1 cellular context compared by ENCODE assay signal in genomic region chr2:74862268-74862964, GRCh38.
TF ChIP-seq lines count a peak whose summit lies in the region.

No MANE protein-coding gene starts in this region.

TF ChIP-seq in K562, 482 proteins besides CTCF, POLR2A, EP300 and RAD21 (continued from another document):
- TF ChIP-seq PBX2 (CRISPR knock-in tag; IDR thresholded peaks at IDR 0.05; ENCODE audit: low read depth) (no peak), PBX2 (tag; conservative IDR thresholded peaks at IDR 0.05; ENCODE audit: low read depth) (no peak), MAZ (CRISPR knock-in tag; conservative IDR thresholded peaks at IDR 0.05 in 1 of 2, IDR thresholded peaks at IDR 0.05 in 1 of 2) (peak in 1 of 2 experiments; percentile 26; a peak in 1 of 4 replicates), ERF (CRISPR knock-in tag; IDR thresholded peaks at IDR 0.05) (no peak), MGA (IDR thresholded peaks at IDR 0.05) (peak; percentile 71), HES1 (IDR thresholded peaks at IDR 0.05; ENCODE audit: low read depth) (peak; percentile 99), ZFP1 (CRISPR knock-in tag; IDR thresholded peaks at IDR 0.05) (peak; percentile 70; the same call in 1 of the 2 replicates), PYGO2 (tag; IDR thresholded peaks at IDR 0.05) (peak; percentile 45; the same call in 1 of the 2 replicates), ZBTB34 (CRISPR knock-in tag; IDR thresholded peaks at IDR 0.05) (no peak), DPF2 (IDR thresholded peaks at IDR 0.05) (peak; percentile 71), BMI1 (IDR thresholded peaks at IDR 0.05; ENCODE audit: low read length) (no peak), SMARCA4 (IDR thresholded peaks at IDR 0.05) (peak; percentile 60; the same call in 1 of the 2 replicates)
